8 cellular contexts compared by ENCODE assay signal in genomic region chr3:23945903-23946751, GRCh38. TPM values are rescaled to one million over a fixed set of nuclear protein-coding genes. Genes with fewer than 3 reads are reported as not detected.
DNase-seq lines count a peak whose midpoint lies in the region; ATAC-seq and TF ChIP-seq lines count a peak whose summit lies in the region.

No MANE protein-coding gene starts in this region.

- POLR2A ChIA-PET in activated CD4-positive, alpha-beta T cell treated with anti-CD3 and anti-CD28 coated beads, Interleukin-2, amount 10 ng/mL, durations not matched to agents 7 days and 5 days (lab: Charles Lee), result interaction anchor here (0.7 to 1.9 kb wide), 2 partner anchors 10 to 29 kb away, joined by 4 to 5 read pairs; partner anchors contain the start of genes NKIRAS1 and RPL15

- DNase-seq in CD14-positive monocyte (ENCODE audit: low spot score) (peak; percentile 97), NCI-H526 (lab: John Stamatoyannopoulos, UW) (peak; percentile 78 to 98), cortex of kidney (lab: John Stamatoyannopoulos, UW) (peak; percentile 68), left lung (peak; percentile 97 to 100)
- peak; percentile 95 for DNase-seq in activated CD4-positive, alpha-beta T cell treated with anti-CD3 and anti-CD28 coated beads, Interleukin-2, amount 10 ng/mL, durations not matched to agents 7 days and 5 days
- peak; percentile 98 for DNase-seq in stimulated activated CD4-positive, alpha-beta T cell treated with anti-CD3 and anti-CD28 coated beads, Interleukin-2, amount 100 ng/mL, for 4 hours (ENCODE audit: low read depth)

- H3K4me1 Mint-ChIP-seq in CD14-positive monocyte, result peaks cover 35% of the 10 kb centered on the region
- peaks cover 34% of the 10 kb centered on the region for H3K4me1 Mint-ChIP-seq in activated CD4-positive, alpha-beta T cell treated with anti-CD3 and anti-CD28 coated beads, Interleukin-2, amount 10 ng/mL, durations not matched to agents 7 days and 5 days

- ATAC-seq in GM19372 (IDR thresholded peaks at IDR 0.05; ENCODE audit: low read depth, unreplicated experiment), result peak; percentile 72
- peak; percentile 75 for ATAC-seq in HG03520 (IDR thresholded peaks at IDR 0.05; ENCODE audit: unreplicated experiment)
- peak; percentile 93 for ATAC-seq in left lung

- no peaks in the 10 kb centered on the region for H3K36me3 ChIP-seq in left lung

- H3K27me3 Mint-ChIP-seq in CD14-positive monocyte (ENCODE audit: low read depth in 3 of 3), result peaks cover 16 to 24% (median 21%) of the 10 kb centered on the region in 3 donors
- peaks cover 20% of the 10 kb centered on the region for H3K27me3 Mint-ChIP-seq in activated CD4-positive, alpha-beta T cell treated with anti-CD3 and anti-CD28 coated beads, Interleukin-2, amount 10 ng/mL, durations not matched to agents 7 days and 5 days

- CTCF ChIA-PET in activated CD4-positive, alpha-beta T cell treated with anti-CD3 and anti-CD28 coated beads, Interleukin-2, amount 10 ng/mL, durations not matched to agents 7 days and 5 days (lab: Charles Lee), result interaction anchor here (1.6 kb wide), 1 partner anchor 29 kb away, joined by 5 read pairs; the partner anchor contains the start of genes NKIRAS1 and RPL15

- intact Hi-C loops in CD14-positive monocyte (cut with micrococcal nuclease) (loop anchor here in 1 of 2 donors (2.0 to 10.0 kb wide), 3 partner anchors 29 to 1719 kb away; partner anchors contain the start of genes NKIRAS1, RPL15, TOP2B and UBE2E2), left lung (cut with DNase I) (no loop called here)

- peak overlapping the region; percentile 71 to 77 for H3K4me3 ChIP-seq in left lung

- H3K27ac ChIP-seq in left lung, result peak overlapping the region; percentile 92 to 94

- peak overlapping the region; percentile 88 to 96 (median 93) for H3K27ac Mint-ChIP-seq in CD14-positive monocyte
- H3K27ac Mint-ChIP-seq in activated CD4-positive, alpha-beta T cell treated with anti-CD3 and anti-CD28 coated beads, Interleukin-2, amount 10 ng/mL, durations not matched to agents 7 days and 5 days, result peak overlapping the region; percentile 92

- peaks cover 0 to 2% (median 0%) of the 10 kb centered on the region in 7 donors for H3K9me3 Mint-ChIP-seq in CD14-positive monocyte
- peaks cover 2% of the 10 kb centered on the region for H3K9me3 Mint-ChIP-seq in activated CD4-positive, alpha-beta T cell treated with anti-CD3 and anti-CD28 coated beads, Interleukin-2, amount 10 ng/mL, durations not matched to agents 7 days and 5 days

- H3K36me3 Mint-ChIP-seq in CD14-positive monocyte, result peaks cover 4 to 5% of the 10 kb centered on the region in 2 donors
- H3K36me3 Mint-ChIP-seq in activated CD4-positive, alpha-beta T cell treated with anti-CD3 and anti-CD28 coated beads, Interleukin-2, amount 10 ng/mL, durations not matched to agents 7 days and 5 days (ENCODE audit: low read depth), result peaks cover 1% of the 10 kb centered on the region

- H3K9me3 ChIP-seq in left lung, result no peaks in the 10 kb centered on the region

- peaks cover 26 to 41% of the 10 kb centered on the region in 2 donors for H3K4me1 ChIP-seq in left lung

- TF ChIP-seq CTCF in CD14-positive monocyte (IDR thresholded peaks at IDR 0.05), result no peak
- TF ChIP-seq CTCF in left lung (IDR thresholded peaks at IDR 0.05), result peak in 1 of 2 donors; percentile 5

- no peaks in the 10 kb centered on the region for H3K27me3 ChIP-seq in left lung

- H3K4me3 Mint-ChIP-seq in CD14-positive monocyte, result peak overlapping the region; percentile 80 to 91
- H3K4me3 Mint-ChIP-seq in activated CD4-positive, alpha-beta T cell treated with anti-CD3 and anti-CD28 coated beads, Interleukin-2, amount 10 ng/mL, durations not matched to agents 7 days and 5 days, result peak overlapping the region; percentile 81

RNA-seq across cellular contexts. Expression of gene NR1D2, which starts 1.0 kb away (rescaled TPM):
- polyA plus RNA-seq in CD14-positive monocyte, result 1 to 10 TPM; 4.1 to 5.4 TPM
- 1 to 10 TPM; 5.9 TPM for total RNA-seq in activated CD4-positive, alpha-beta T cell treated with anti-CD3 and anti-CD28 coated beads, Interleukin-2, amount 10 ng/mL, durations not matched to agents 7 days and 5 days
- 10 to 100 TPM; 18.8 to 40.0 TPM for total RNA-seq in left lung

RNA-seq across cellular contexts. Expression of gene RPL15, which starts 29.2 kb away (rescaled TPM):
- polyA plus RNA-seq in CD14-positive monocyte, result 1,000 to 10,000 TPM; 2,781 to 3,161 TPM
- total RNA-seq in activated CD4-positive, alpha-beta T cell treated with anti-CD3 and anti-CD28 coated beads, Interleukin-2, amount 10 ng/mL, durations not matched to agents 7 days and 5 days, result 1,000 to 10,000 TPM; 1,598 to 1,775 TPM
- total RNA-seq in left lung, result 1,000 to 10,000 TPM; 1,425 to 1,431 TPM

RNA-seq across cellular contexts. Expression of gene NKIRAS1, which starts 29.3 kb away (rescaled TPM):
- polyA plus RNA-seq in CD14-positive monocyte, result 1 to 10 TPM; 1.9 to 2.0 TPM
- 1 to 10 TPM; 2.5 to 3.0 TPM for total RNA-seq in activated CD4-positive, alpha-beta T cell treated with anti-CD3 and anti-CD28 coated beads, Interleukin-2, amount 10 ng/mL, durations not matched to agents 7 days and 5 days
- 1 to 10 TPM; 8.8 to 9.6 TPM for total RNA-seq in left lung

Comparison
In these comparisons a context has a peak if more than half of its experiments do, and no peak if none do; other contexts are left out.
1. Peak in every context shown above with its lines: DNase-seq, ATAC-seq, H3K4me3 ChIP-seq and H3K27ac ChIP-seq.